In the genomic region with DNA sequence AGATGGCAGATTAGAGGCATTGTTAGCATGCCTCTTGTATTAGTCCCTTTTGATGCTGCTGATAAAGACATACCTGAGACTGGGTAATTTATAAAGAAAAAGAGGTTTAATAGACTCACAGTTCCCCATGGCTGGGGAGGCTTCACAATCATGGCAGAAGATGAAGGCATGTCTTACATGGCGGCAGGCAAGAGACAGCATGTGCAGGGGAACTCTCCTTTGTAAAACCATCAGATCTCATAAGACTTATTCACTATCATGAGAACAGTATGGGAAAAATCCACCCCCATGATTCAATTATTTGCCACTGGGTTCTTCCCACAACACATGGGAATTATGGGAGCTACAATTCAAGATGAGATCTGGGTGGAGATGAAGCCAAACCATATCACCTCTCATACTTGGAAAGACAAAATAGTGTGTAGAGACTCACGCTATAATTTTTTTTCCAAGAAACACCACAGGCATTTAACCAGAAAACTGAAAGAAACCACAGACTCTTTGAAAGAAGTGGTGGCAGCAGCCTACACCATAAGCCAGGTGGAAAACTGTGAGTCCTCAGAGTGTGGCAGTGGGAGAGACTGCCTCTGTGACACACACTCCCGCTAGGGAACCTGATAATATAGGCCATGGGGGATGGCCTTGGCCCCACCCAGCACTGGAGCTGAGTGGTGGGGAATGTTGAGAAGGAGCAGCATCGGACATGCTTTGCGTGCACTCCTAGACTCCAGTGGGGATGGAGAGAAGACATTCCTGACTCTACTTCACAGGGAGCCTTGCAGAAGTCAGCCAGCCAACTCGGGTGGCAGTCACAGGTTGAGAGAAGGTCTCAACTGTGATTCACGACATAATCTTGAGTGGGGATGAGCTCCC, we compare ENCODE assay signal across 14 cellular contexts. TPM values are rescaled to one million over a fixed set of nuclear protein-coding genes. Genes with fewer than 3 reads are reported as not detected.
DNase-seq lines count a peak whose midpoint lies in the region; ATAC-seq and TF ChIP-seq lines count a peak whose summit lies in the region.
"Had no signal": no experiment of that assay in that cellular context is flagged by ENCODE, and none has a peak within 500 bp of the region (broad histone marks: within the 10 kb centered on the region; RNA-seq: fewer than 3 reads in every experiment).

No MANE protein-coding gene starts in this region.

- no peak for TF ChIP-seq CTCF in osteocyte (IDR thresholded peaks at IDR 0.05)

- no peak overlapping the region for H3K4me3 Mint-ChIP-seq in osteocyte (ENCODE audit: unreplicated experiment)

- H3K4me3 ChIP-seq in Jurkat, Clone E6-1 (ENCODE audit: low read length) = no peak overlapping the region
- H3K4me3 ChIP-seq: heart right ventricle, lung, prostate gland, testis had no signal

- no peaks in the 10 kb centered on the region for H3K36me3 Mint-ChIP-seq in osteocyte (ENCODE audit: unreplicated experiment)

- H3K4me1 Mint-ChIP-seq in osteocyte (ENCODE audit: unreplicated experiment) = no peaks in the 10 kb centered on the region

- no peak overlapping the region for H3K27ac Mint-ChIP-seq in osteocyte (ENCODE audit: unreplicated experiment)

- peaks cover 4% of the 10 kb centered on the region for H3K9me3 Mint-ChIP-seq in osteocyte (ENCODE audit: unreplicated experiment)

- peaks cover 11% of the 10 kb centered on the region for H3K27me3 Mint-ChIP-seq in osteocyte (ENCODE audit: unreplicated experiment)

- DNase-seq in Jurkat, Clone E6-1 (ENCODE audit: low read depth, low spot score) = peak; percentile 58
- DNase-seq in osteocyte (ENCODE audit: extremely low spot score, unreplicated experiment) = peak; percentile 62
- DNase-seq in SW480 (ENCODE audit: low spot score) = no peak
- DNase-seq in stimulated activated CD8-positive, alpha-beta memory T cell treated with anti-CD3 and anti-CD28 coated beads, Interleukin-4, amount 100 ng/mL, for 48 hours = no peak
- DNase-seq in C1 segment of cervical spinal cord (lab: John Stamatoyannopoulos, UW) = no peak
- DNase-seq: heart right ventricle; NCI-H345; SHP77 treated with DMSO at 0.1 percent for 48 hours; stimulated activated CD4-positive, alpha-beta T cell treated with anti-CD3 and anti-CD28 coated beads, Interleukin-2, amount 100 ng/mL, for 48 hours; testis had no signal

- ATAC-seq in GM19023 (IDR thresholded peaks at IDR 0.05; ENCODE audit: unreplicated experiment) (peak; percentile 21), GM21737 (IDR thresholded peaks at IDR 0.05; ENCODE audit: unreplicated experiment) (peak; percentile 16)
- ATAC-seq: heart right ventricle had no signal

RNA-seq across cellular contexts. Expression of a gene that starts 51.5 kb away (rescaled TPM):
- polyA plus RNA-seq in Jurkat, Clone E6-1 (2012; ENCODE audit: insufficient read depth, insufficient read length) = 1.1 TPM
- 0.31 and 0.43 TPM in 2 replicates for total RNA-seq in osteocyte

Comparison
In these comparisons a context has a peak if more than half of its experiments do, and no peak if none do; other contexts are left out.
1. DNase-seq: peak in Jurkat, Clone E6-1 (single experiment) and osteocyte (single experiment); none in SW480 (single experiment), stimulated activated CD8-positive, alpha-beta memory T cell treated with anti-CD3 and anti-CD28 coated beads, Interleukin-4, amount 100 ng/mL, for 48 hours (single experiment) and C1 segment of cervical spinal cord (0 of 14).